Comparison of ENCODE assay signal across 7 cellular contexts in the genomic region with DNA sequence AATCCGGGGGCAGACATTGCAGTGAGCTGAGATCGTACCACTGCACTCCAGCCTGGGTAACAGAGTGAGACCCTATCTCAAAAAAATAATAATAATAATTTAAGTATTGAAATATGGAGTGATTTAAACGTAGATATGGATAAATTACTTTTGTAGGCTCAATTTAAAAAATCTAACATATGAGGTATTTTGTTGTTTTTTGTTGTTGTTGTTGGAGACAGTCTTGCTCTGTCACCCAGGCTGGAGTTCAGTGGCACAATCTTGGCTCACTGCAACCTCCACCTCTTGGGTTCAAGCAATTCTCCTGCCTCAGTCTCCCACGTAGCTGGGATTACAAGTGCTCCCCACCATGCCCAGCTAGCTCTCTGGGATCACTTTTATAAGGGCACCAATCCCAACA. TPM values are rescaled to one million over a fixed set of nuclear protein-coding genes. Genes with fewer than 3 reads are reported as not detected.
DNase-seq lines count a peak whose midpoint lies in the region; ATAC-seq, FAIRE-seq and TF ChIP-seq lines count a peak whose summit lies in the region.
"Not testable (repeated sequence)": the region's sequence is repeated elsewhere in the genome, so short reads cannot be mapped to it uniquely, and the experiment has no call there.

No MANE protein-coding gene starts in this region.

- not testable (repeated sequence) for H3K27me3 Mint-ChIP-seq in CD4-positive, alpha-beta T cell; activated CD4-positive, alpha-beta T cell treated with anti-CD3 and anti-CD28 coated beads, Interleukin-2, amount 10 ng/mL, durations not matched to agents 24 days and 14 days; activated T-cell treated with anti-CD3 and anti-CD28 coated beads, Interleukin-2, amount 50 U/mL, for 24 hours; naive thymus-derived CD4-positive, alpha-beta T cell; neural crest cell (ENCODE audit: low read depth)

- CTCF ChIA-PET in CD4-positive, alpha-beta T cell (lab: Charles Lee): interaction anchor here (0.7 kb wide), 1 partner anchor 1820 kb away, joined by 3 read pairs; no protein-coding TSS in a partner anchor
- CTCF ChIA-PET in HEK293 (lab: Yijun Ruan, JAX); naive thymus-derived CD4-positive, alpha-beta T cell (lab: Charles Lee): not testable (repeated sequence)
- CTCF ChIA-PET in GM12878 (lab: Yijun Ruan, JAX): interaction anchor here (1.3 kb wide), 1 partner anchor 16 kb away, joined by 4 read pairs; no protein-coding TSS in a partner anchor

- H3K9me3 Mint-ChIP-seq in CD4-positive, alpha-beta T cell; activated CD4-positive, alpha-beta T cell treated with anti-CD3 and anti-CD28 coated beads, Interleukin-2, amount 10 ng/mL, durations not matched to agents 24 days and 14 days; activated T-cell treated with anti-CD3 and anti-CD28 coated beads, Interleukin-2, amount 50 U/mL, for 24 hours; naive thymus-derived CD4-positive, alpha-beta T cell; neural crest cell: not testable (repeated sequence)

- H4K20me1 ChIP-seq in GM12878 (ENCODE audit: control insufficient read depth, insufficient read depth): not testable (repeated sequence)

- H3K4me3 Mint-ChIP-seq in CD4-positive, alpha-beta T cell: peak overlapping the region; percentile 12
- peak overlapping the region; percentile 34 for H3K4me3 Mint-ChIP-seq in activated CD4-positive, alpha-beta T cell treated with anti-CD3 and anti-CD28 coated beads, Interleukin-2, amount 10 ng/mL, durations not matched to agents 24 days and 14 days
- not testable (repeated sequence) for H3K4me3 Mint-ChIP-seq in activated T-cell treated with anti-CD3 and anti-CD28 coated beads, Interleukin-2, amount 50 U/mL, for 24 hours
- peak overlapping the region in 7 of 10 donors; percentile 7 to 55 (median 39) for H3K4me3 Mint-ChIP-seq in naive thymus-derived CD4-positive, alpha-beta T cell
- peak overlapping the region; percentile 56 for H3K4me3 Mint-ChIP-seq in neural crest cell

- peaks cover 70% of the 10 kb centered on the region for H3K4me1 Mint-ChIP-seq in CD4-positive, alpha-beta T cell (ENCODE audit: low read depth)
- H3K4me1 Mint-ChIP-seq in activated CD4-positive, alpha-beta T cell treated with anti-CD3 and anti-CD28 coated beads, Interleukin-2, amount 10 ng/mL, durations not matched to agents 24 days and 14 days: peaks cover 28% of the 10 kb centered on the region
- peaks cover 44% of the 10 kb centered on the region for H3K4me1 Mint-ChIP-seq in activated T-cell treated with anti-CD3 and anti-CD28 coated beads, Interleukin-2, amount 50 U/mL, for 24 hours (ENCODE audit: low read depth)
- peaks cover 33 to 80% (median 56%) of the 10 kb centered on the region in 7 donors for H3K4me1 Mint-ChIP-seq in naive thymus-derived CD4-positive, alpha-beta T cell
- H3K4me1 Mint-ChIP-seq in neural crest cell: peaks cover 45% of the 10 kb centered on the region

- H3K4me2 ChIP-seq in GM12878 (ENCODE audit: control insufficient read depth, insufficient read depth): peak overlapping the region; percentile 41

- H3K4me3 ChIP-seq in HEK293 (ENCODE audit: low read depth, low read length); naive thymus-derived CD4-positive, alpha-beta T cell (ENCODE audit: low read length): not testable (repeated sequence)
- H3K4me3 ChIP-seq in GM12878: peak overlapping the region; percentile 26; the same call in 1 of the 2 replicates

- not testable (repeated sequence) for H3K27ac ChIP-seq in CD4-positive, alpha-beta T cell (ENCODE audit: low read depth, low read length); HEK293 (ENCODE audit: extremely low read depth, low read depth, low read length); GM12878 (ENCODE audit: control insufficient read depth, insufficient read depth); naive thymus-derived CD4-positive, alpha-beta T cell (ENCODE audit: low read depth, low read length)

- not testable (repeated sequence) for H3K27ac Mint-ChIP-seq in CD4-positive, alpha-beta T cell; activated CD4-positive, alpha-beta T cell treated with anti-CD3 and anti-CD28 coated beads, Interleukin-2, amount 10 ng/mL, durations not matched to agents 24 days and 14 days; neural crest cell (ENCODE audit: unreplicated experiment)
- peak overlapping the region; percentile 52 for H3K27ac Mint-ChIP-seq in activated T-cell treated with anti-CD3 and anti-CD28 coated beads, Interleukin-2, amount 50 U/mL, for 24 hours
- H3K27ac Mint-ChIP-seq in naive thymus-derived CD4-positive, alpha-beta T cell: peak overlapping the region in 4 of 9 donors; percentile 7 to 58 (median 53)

- H3K9ac ChIP-seq in GM12878 (ENCODE audit: control insufficient read depth, insufficient read depth, low read length): not testable (repeated sequence)

- TF ChIP-seq CTCF in CD4-positive, alpha-beta T cell (IDR thresholded peaks at IDR 0.05); HEK293 (tag by site-specific recombination; IDR thresholded peaks at IDR 0.05); GM12878 (IDR thresholded peaks at IDR 0.05 in 2 of 3, conservative IDR thresholded peaks at IDR 0.05 in 1 of 3; ENCODE audit: control insufficient read depth in 2 of 3, extremely low read depth in 1 of 3, insufficient read depth in 1 of 3, low read depth in 3 of 3, low read length in 3 of 3); neural crest cell (conservative IDR thresholded peaks at IDR 0.05): not testable (repeated sequence)

- not testable (repeated sequence) for H2AFZ ChIP-seq in GM12878 (ENCODE audit: control insufficient read depth, low read depth, low read length)

- H3K79me2 ChIP-seq in GM12878 (ENCODE audit: control insufficient read depth, insufficient read depth, low read length): peaks cover 59% of the 10 kb centered on the region

- SMC1A ChIA-PET in GM12878 (lab: Charles Lee; ENCODE audit: uncharacterized antibody, unreplicated experiment): interaction anchor here (1.2 to 3.8 kb wide), 3 partner anchors 13 to 75 kb away, joined by 3 to 12 read pairs (median 4); no protein-coding TSS in a partner anchor

- not testable (repeated sequence) for TF ChIP-seq EP300 in GM12878 (IDR thresholded peaks at IDR 0.05; ENCODE audit: borderline replicate concordance in 1 of 2, control insufficient read depth in 1 of 2, low read depth in 2 of 2, low read length in 2 of 2)

- intact Hi-C loops in CD4-positive, alpha-beta T cell (cut with DNase I, micrococcal nuclease); GM12878 (cut with micrococcal nuclease; ENCODE audit: unreplicated experiment): not testable (repeated sequence)
- intact Hi-C loops in activated CD4-positive, alpha-beta T cell treated with anti-CD3 and anti-CD28 coated beads, Interleukin-2, amount 10 ng/mL, durations not matched to agents 24 days and 14 days (cut with micrococcal nuclease): loop anchor here (5.0 to 10.0 kb wide), 2 partner anchors 140 to 1348 kb away; partner anchors contain the start of gene KLF12
- intact Hi-C loops in naive thymus-derived CD4-positive, alpha-beta T cell (cut with micrococcal nuclease): loop anchor here (5.0 to 10.0 kb wide), 6 partner anchors 840 to 1500 kb away; partner anchors contain the start of gene KLF12 (in 1 of the 2)

- peaks cover 0 to 39% of the 10 kb centered on the region in 2 experiments; a peak in 2 of 3 replicates for H3K36me3 ChIP-seq in HEK293 (ENCODE audit: control insufficient read depth in 2 of 2, insufficient read depth in 1 of 2, low read length in 2 of 2)
- H3K36me3 ChIP-seq in GM12878 (ENCODE audit: control insufficient read depth in 2 of 2, insufficient read depth in 2 of 2, low read length in 1 of 2): not testable (repeated sequence)
- peaks cover 0 to 10% (median 0%) of the 10 kb centered on the region in 3 experiments for H3K36me3 ChIP-seq in naive thymus-derived CD4-positive, alpha-beta T cell (ENCODE audit: control insufficient read depth in 2 of 3, insufficient read depth in 3 of 3, low read length in 3 of 3)

- ATAC-seq in CD4-positive, alpha-beta T cell (ENCODE audit: poor library complexity); GM12878; naive thymus-derived CD4-positive, alpha-beta T cell: not testable (repeated sequence)

- TF ChIP-seq RAD21 in GM12878 (IDR thresholded peaks at IDR 0.05; ENCODE audit: insufficient read depth, low read depth, low read length): not testable (repeated sequence)

- DNase-seq in CD4-positive, alpha-beta T cell; activated CD4-positive, alpha-beta T cell treated with anti-CD3 and anti-CD28 coated beads, Interleukin-2, amount 10 ng/mL, durations not matched to agents 24 days and 14 days; activated T-cell treated with anti-CD3 and anti-CD28 coated beads, Interleukin-2, amount 50 U/mL, for 24 hours; GM12878 (ENCODE audit: low read depth, low spot score); naive thymus-derived CD4-positive, alpha-beta T cell; neural crest cell (ENCODE audit: low read depth, low spot score): not testable (repeated sequence)

- H3K9me3 ChIP-seq in CD4-positive, alpha-beta T cell (ENCODE audit: control insufficient read depth, low read length); HEK293 (ENCODE audit: control insufficient read depth, insufficient read depth, low read depth, low read length); GM12878 (replicated peaks; ENCODE audit: control insufficient read depth, insufficient read depth, low read length); naive thymus-derived CD4-positive, alpha-beta T cell (ENCODE audit: control insufficient read depth in 2 of 3, low read length in 3 of 3): not testable (repeated sequence)

- H3K4me1 ChIP-seq in HEK293 (ENCODE audit: control insufficient read depth, insufficient read depth, low read length); GM12878 (ENCODE audit: control insufficient read depth, insufficient read depth, low read length): not testable (repeated sequence)
- H3K4me1 ChIP-seq in naive thymus-derived CD4-positive, alpha-beta T cell (ENCODE audit: control insufficient read depth in 2 of 2, insufficient read depth in 2 of 2, low read length in 2 of 2): peaks cover 26 to 30% of the 10 kb centered on the region in 2 donors

- POLR2A ChIA-PET in CD4-positive, alpha-beta T cell (lab: Charles Lee); HEK293 (lab: Yijun Ruan, JAX): not testable (repeated sequence)
- POLR2A ChIA-PET in GM12878 (lab: Charles Lee): interaction anchor here (2.6 kb wide), 1 partner anchor 56 kb away, joined by 8 read pairs; the partner anchor contains the start of gene BORA
- POLR2A ChIA-PET in naive thymus-derived CD4-positive, alpha-beta T cell (lab: Charles Lee): interaction anchor here (1.2 kb wide), 1 partner anchor 9 kb away, joined by 3 read pairs; no protein-coding TSS in a partner anchor

- not testable (repeated sequence) for BruUV-seq in GM12878 (replicated peaks; lab: Mats Ljungman, UMichigan)

- RAD21 ChIA-PET in GM12878 (lab: Charles Lee; ENCODE audit: unreplicated experiment): not testable (repeated sequence)

- not testable (repeated sequence) for TF ChIP-seq POLR2A in GM12878 (IDR thresholded peaks at IDR 0.05; ENCODE audit: low read depth, low read length)

- WGBS in GM12878 (ENCODE audit: insufficient coverage, insufficient replicate concordance, low lambda C conversion rate, missing lambda C conversion rate): 94% methylated on average over 4 of the region's 4 CpGs

- FAIRE-seq in GM12878 (lab: Jason Lieb, UNC): not testable (repeated sequence)

- in situ Hi-C loops in GM12878 (cut with MboI): not testable (repeated sequence)

- not testable (repeated sequence) for H3K27me3 ChIP-seq in CD4-positive, alpha-beta T cell (ENCODE audit: control insufficient read depth, insufficient read depth, low read length); GM12878 (replicated peaks in 1 of 2; ENCODE audit: control insufficient read depth in 2 of 2, insufficient read depth in 2 of 2, low read length in 1 of 2); naive thymus-derived CD4-positive, alpha-beta T cell (ENCODE audit: control insufficient read depth in 2 of 2, insufficient read depth in 2 of 2, low read length in 2 of 2)

- H3K36me3 Mint-ChIP-seq in CD4-positive, alpha-beta T cell (ENCODE audit: low read depth): peaks cover 63% of the 10 kb centered on the region
- peaks cover 34% of the 10 kb centered on the region for H3K36me3 Mint-ChIP-seq in activated CD4-positive, alpha-beta T cell treated with anti-CD3 and anti-CD28 coated beads, Interleukin-2, amount 10 ng/mL, durations not matched to agents 24 days and 14 days (ENCODE audit: low read depth)
- peaks cover 82% of the 10 kb centered on the region for H3K36me3 Mint-ChIP-seq in activated T-cell treated with anti-CD3 and anti-CD28 coated beads, Interleukin-2, amount 50 U/mL, for 24 hours (ENCODE audit: low read depth)
- H3K36me3 Mint-ChIP-seq in naive thymus-derived CD4-positive, alpha-beta T cell: peaks cover 0 to 33% (median 29%) of the 10 kb centered on the region in 5 donors
- H3K36me3 Mint-ChIP-seq in neural crest cell (ENCODE audit: low read depth): not testable (repeated sequence)

RNA-seq across cellular contexts. Expression of gene PIBF1, which starts 2.7 kb away (rescaled TPM):
- total RNA-seq in CD4-positive, alpha-beta T cell: 10 to 100 TPM; 22.6 to 22.7 TPM
- total RNA-seq in activated CD4-positive, alpha-beta T cell treated with anti-CD3 and anti-CD28 coated beads, Interleukin-2, amount 10 ng/mL, durations not matched to agents 24 days and 14 days: 25.0 and 33.7 TPM in 2 replicates
- 78.8 and 97.1 TPM in 2 replicates for total RNA-seq in GM12878 (2013; cell fraction: nucleolus; rRNA removed)
- total RNA-seq in GM12878 (2014; rRNA removed) (11.6 and 16.3 TPM in 2 replicates), GM12878 (2014; rRNA removed; fragmentation: Illumina TruSeq; extraction: Trizol) (22.9 and 24.5 TPM in 2 replicates), GM12878 (2021) (14.1 and 14.3 TPM in 2 replicates), neural crest cell (21.5 and 24.7 TPM in 2 replicates)
- polyA plus RNA-seq in GM12878 (2011; ENCODE audit: low read depth): 3.1 TPM
- polyA plus RNA-seq in GM12878 (2011; rRNA removed) (9.0 and 20.3 TPM in 2 replicates), GM12878 (2014; fragmentation: Illumina TruSeq; extraction: Trizol) (13.8 and 17.6 TPM in 2 replicates), GM12878 (2014; fragmentation: Nextera tagmentation; extraction: Ambion mirVana) (1 to 10 TPM; 6.4 to 7.7 TPM), GM12878 (2014; rRNA removed) (4.5 and 8.2 TPM in 2 replicates), GM12878 (2016; fragmentation: Nextera tagmentation; extraction: Ambion mirVana) (10 to 100 TPM; 10.5 to 15.5 TPM)
- polyA plus RNA-seq in GM12878 (2011; cell fraction: cytosol; rRNA removed): 1.1 and 2.2 TPM in 2 replicates
- 5.4 and 5.7 TPM in 2 replicates for polyA plus RNA-seq in GM12878 (2011; cell fraction: nucleus; rRNA removed)
- 8.8 and 9.6 TPM in 2 replicates for polyA plus RNA-seq in GM12878 (2012)
- polyA minus RNA-seq in GM12878 (2011; rRNA and poly(A)+ RNA removed): 4.4 and 13.0 TPM in 2 replicates
- polyA minus RNA-seq in GM12878 (2011; cell fraction: cytosol; rRNA and poly(A)+ RNA removed): 5.6 and 6.7 TPM in 2 replicates
- polyA minus RNA-seq in GM12878 (2011; cell fraction: nucleus; rRNA and poly(A)+ RNA removed): 15.1 and 24.9 TPM in 2 replicates
- 10 to 100 TPM; 27.3 to 40.1 (median 31.6) TPM for total RNA-seq in naive thymus-derived CD4-positive, alpha-beta T cell
- 10 to 100 TPM; 20.4 to 24.9 TPM for polyA plus RNA-seq in naive thymus-derived CD4-positive, alpha-beta T cell

RNA-seq across cellular contexts. Expression of gene DIS3, which starts 3.0 kb away (rescaled TPM):
- 10 to 100 TPM; 47.9 to 51.7 TPM for total RNA-seq in CD4-positive, alpha-beta T cell
- 52.1 and 55.6 TPM in 2 replicates for total RNA-seq in activated CD4-positive, alpha-beta T cell treated with anti-CD3 and anti-CD28 coated beads, Interleukin-2, amount 10 ng/mL, durations not matched to agents 24 days and 14 days
- 40.2 and 42.1 TPM in 2 replicates for total RNA-seq in GM12878 (2013; cell fraction: nucleolus; rRNA removed)
- total RNA-seq in GM12878 (2014; rRNA removed): 42.5 and 48.8 TPM in 2 replicates
- 62.6 and 65.3 TPM in 2 replicates for total RNA-seq in GM12878 (2014; rRNA removed; fragmentation: Illumina TruSeq; extraction: Trizol)
- 45.9 and 48.5 TPM in 2 replicates for total RNA-seq in GM12878 (2021)
- polyA plus RNA-seq in GM12878 (2011; ENCODE audit: low read depth): 16.8 TPM
- polyA plus RNA-seq in GM12878 (2011; rRNA removed): 49.0 and 78.1 TPM in 2 replicates
- polyA plus RNA-seq in GM12878 (2011; cell fraction: cytosol; rRNA removed): 18.9 and 25.2 TPM in 2 replicates
- 32.9 and 34.6 TPM in 2 replicates for polyA plus RNA-seq in GM12878 (2011; cell fraction: nucleus; rRNA removed)
- polyA plus RNA-seq in GM12878 (2012): 26.9 and 31.1 TPM in 2 replicates
- polyA plus RNA-seq in GM12878 (2014; fragmentation: Illumina TruSeq; extraction: Trizol): 56.8 and 68.2 TPM in 2 replicates
- 10 to 100 TPM; 10.8 to 13.6 TPM for polyA plus RNA-seq in GM12878 (2014; fragmentation: Nextera tagmentation; extraction: Ambion mirVana)
- polyA plus RNA-seq in GM12878 (2014; rRNA removed): 28.3 and 29.7 TPM in 2 replicates
- 10 to 100 TPM; 34.9 to 36.0 TPM for polyA plus RNA-seq in GM12878 (2016; fragmentation: Nextera tagmentation; extraction: Ambion mirVana)
- 19.1 and 32.3 TPM in 2 replicates for polyA minus RNA-seq in GM12878 (2011; rRNA and poly(A)+ RNA removed)
- polyA minus RNA-seq in GM12878 (2011; cell fraction: cytosol; rRNA and poly(A)+ RNA removed): 13.5 and 19.0 TPM in 2 replicates
- 11.7 and 22.8 TPM in 2 replicates for polyA minus RNA-seq in GM12878 (2011; cell fraction: nucleus; rRNA and poly(A)+ RNA removed)
- total RNA-seq in naive thymus-derived CD4-positive, alpha-beta T cell: 10 to 100 TPM; 24.8 to 44.8 (median 39.2) TPM
- polyA plus RNA-seq in naive thymus-derived CD4-positive, alpha-beta T cell: 10 to 100 TPM; 14.4 to 15.3 TPM
- total RNA-seq in neural crest cell: 31.1 and 32.0 TPM in 2 replicates

RNA-seq across cellular contexts. Expression of gene BORA, which starts 57.0 kb away (rescaled TPM):
- total RNA-seq in CD4-positive, alpha-beta T cell: 1 to 10 TPM; 3.8 to 4.4 TPM
- 17.3 and 18.1 TPM in 2 replicates for total RNA-seq in activated CD4-positive, alpha-beta T cell treated with anti-CD3 and anti-CD28 coated beads, Interleukin-2, amount 10 ng/mL, durations not matched to agents 24 days and 14 days
- total RNA-seq in GM12878 (2013; cell fraction: nucleolus; rRNA removed): 14.9 TPM in 2 replicates
- total RNA-seq in GM12878 (2014; rRNA removed) (24.5 and 29.1 TPM in 2 replicates), GM12878 (2014; rRNA removed; fragmentation: Illumina TruSeq; extraction: Trizol) (28.9 and 30.4 TPM in 2 replicates), GM12878 (2021) (16.1 and 17.9 TPM in 2 replicates), neural crest cell (17.6 and 18.5 TPM in 2 replicates)
- 7.2 TPM for polyA plus RNA-seq in GM12878 (2011; ENCODE audit: low read depth)
- polyA plus RNA-seq in GM12878 (2011; rRNA removed) (21.9 and 33.0 TPM in 2 replicates), GM12878 (2014; fragmentation: Illumina TruSeq; extraction: Trizol) (31.0 and 40.7 TPM in 2 replicates), GM12878 (2014; fragmentation: Nextera tagmentation; extraction: Ambion mirVana) (10 to 100 TPM; 15.1 to 17.8 TPM), GM12878 (2014; rRNA removed) (13.2 and 15.8 TPM in 2 replicates), GM12878 (2016; fragmentation: Nextera tagmentation; extraction: Ambion mirVana) (10 to 100 TPM; 34.1 to 38.7 TPM)
- 9.3 and 14.7 TPM in 2 replicates for polyA plus RNA-seq in GM12878 (2011; cell fraction: cytosol; rRNA removed)
- 22.9 and 24.6 TPM in 2 replicates for polyA plus RNA-seq in GM12878 (2011; cell fraction: nucleus; rRNA removed)
- polyA plus RNA-seq in GM12878 (2012): 9.2 and 14.8 TPM in 2 replicates
- 13.4 and 18.0 TPM in 2 replicates for polyA minus RNA-seq in GM12878 (2011; rRNA and poly(A)+ RNA removed)
- polyA minus RNA-seq in GM12878 (2011; cell fraction: cytosol; rRNA and poly(A)+ RNA removed): 5.1 and 5.6 TPM in 2 replicates
- polyA minus RNA-seq in GM12878 (2011; cell fraction: nucleus; rRNA and poly(A)+ RNA removed): 8.5 and 12.3 TPM in 2 replicates
- total RNA-seq in naive thymus-derived CD4-positive, alpha-beta T cell: 10 to 100 TPM in 1 of 5 experiments, 1 to 10 TPM in 4; 4.7 to 18.0 (median 6.2) TPM
- polyA plus RNA-seq in naive thymus-derived CD4-positive, alpha-beta T cell: 1 to 10 TPM; 9.0 to 9.7 TPM

RNA-seq across cellular contexts. Expression of gene MZT1, which starts 57.2 kb away (rescaled TPM):
- 1 to 10 TPM; 5.1 to 6.2 TPM for total RNA-seq in CD4-positive, alpha-beta T cell
- total RNA-seq in activated CD4-positive, alpha-beta T cell treated with anti-CD3 and anti-CD28 coated beads, Interleukin-2, amount 10 ng/mL, durations not matched to agents 24 days and 14 days: 24.1 and 24.4 TPM in 2 replicates
- total RNA-seq in GM12878 (2013; cell fraction: nucleolus; rRNA removed): 6.3 and 7.4 TPM in 2 replicates
- total RNA-seq in GM12878 (2014; rRNA removed): 19.1 and 24.4 TPM in 2 replicates
- total RNA-seq in GM12878 (2014; rRNA removed; fragmentation: Illumina TruSeq; extraction: Trizol): 23.0 and 24.2 TPM in 2 replicates
- total RNA-seq in GM12878 (2021): 18.8 and 19.0 TPM in 2 replicates
- 8.7 TPM for polyA plus RNA-seq in GM12878 (2011; ENCODE audit: low read depth)
- polyA plus RNA-seq in GM12878 (2011; rRNA removed): 27.8 and 47.4 TPM in 2 replicates
- polyA plus RNA-seq in GM12878 (2011; cell fraction: cytosol; rRNA removed): 5.4 and 7.0 TPM in 2 replicates
- polyA plus RNA-seq in GM12878 (2011; cell fraction: nucleus; rRNA removed): 3.6 and 4.8 TPM in 2 replicates
- polyA plus RNA-seq in GM12878 (2012): 19.8 and 20.9 TPM in 2 replicates
- polyA plus RNA-seq in GM12878 (2014; fragmentation: Illumina TruSeq; extraction: Trizol): 16.2 and 24.2 TPM in 2 replicates
- polyA plus RNA-seq in GM12878 (2014; fragmentation: Nextera tagmentation; extraction: Ambion mirVana): 10 to 100 TPM; 29.2 to 31.8 TPM
- polyA plus RNA-seq in GM12878 (2014; rRNA removed): 17.4 and 19.6 TPM in 2 replicates
- 10 to 100 TPM; 46.2 to 47.6 TPM for polyA plus RNA-seq in GM12878 (2016; fragmentation: Nextera tagmentation; extraction: Ambion mirVana)
- 2.5 and 3.7 TPM in 2 replicates for polyA minus RNA-seq in GM12878 (2011; rRNA and poly(A)+ RNA removed)
- 1.3 and 2.3 TPM in 2 replicates for polyA minus RNA-seq in GM12878 (2011; cell fraction: cytosol; rRNA and poly(A)+ RNA removed)
- 1.6 and 1.9 TPM in 2 replicates for polyA minus RNA-seq in GM12878 (2011; cell fraction: nucleus; rRNA and poly(A)+ RNA removed)
- 10 to 100 TPM in 1 of 5 experiments, 1 to 10 TPM in 4; 4.5 to 14.9 (median 6.3) TPM for total RNA-seq in naive thymus-derived CD4-positive, alpha-beta T cell
- polyA plus RNA-seq in naive thymus-derived CD4-positive, alpha-beta T cell: 1 to 10 TPM; 2.9 to 7.1 TPM
- total RNA-seq in neural crest cell: 18.4 and 19.0 TPM in 2 replicates
